Comparison of ENCODE assay signal across 23 cellular contexts in the genomic region with DNA sequence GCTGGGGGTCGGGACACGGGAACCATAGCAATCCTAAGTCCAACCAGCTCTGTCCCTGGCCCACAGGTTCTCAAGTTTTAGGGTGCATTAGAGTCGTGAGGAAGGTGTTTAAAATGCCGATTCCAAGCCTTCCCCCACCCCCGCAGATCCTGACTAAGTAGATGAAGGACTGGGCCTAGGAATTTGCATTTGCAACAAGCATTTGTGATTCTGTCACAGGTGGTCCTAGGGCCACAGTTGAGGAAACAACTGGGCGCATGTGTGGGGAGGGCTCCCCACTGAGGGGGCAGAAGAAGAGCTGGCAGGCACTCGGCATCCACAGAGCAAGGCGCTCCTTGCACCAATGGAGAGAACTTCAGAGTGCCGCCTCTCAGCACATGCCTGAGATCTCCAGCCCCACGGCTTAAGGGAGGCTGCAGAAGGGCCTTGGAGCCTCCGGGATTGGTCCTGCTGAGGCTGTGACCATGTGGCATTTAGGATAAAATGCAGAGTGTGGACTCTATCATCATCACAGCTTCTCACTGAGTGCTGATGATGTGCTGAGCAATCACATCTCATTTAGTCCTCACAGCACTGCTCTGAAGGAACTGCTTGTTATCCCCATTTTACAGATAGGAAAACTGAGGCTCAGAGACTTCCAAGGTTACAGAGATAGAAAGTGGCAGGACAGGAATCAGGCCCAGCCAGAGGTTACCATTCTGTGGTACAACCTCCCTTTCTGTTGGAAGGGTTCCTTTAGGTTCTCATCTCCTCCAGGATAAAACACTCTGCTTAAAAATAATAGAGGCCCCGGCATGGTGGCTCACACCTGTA.
"Had no signal": no experiment of that assay in that cellular context is flagged by ENCODE, and none has a peak within 500 bp of the region (broad histone marks: within the 10 kb centered on the region; RNA-seq: fewer than 3 reads in every experiment).

No MANE protein-coding gene starts in this region.

- H3K4me1 ChIP-seq: prostate gland, tibial artery had no signal

- H3K27me3 Mint-ChIP-seq: activated naive CD8-positive, alpha-beta T cell; effector memory CD8-positive, alpha-beta T cell; stimulated activated naive CD8-positive, alpha-beta T cell treated with anti-CD3 and anti-CD28 coated beads, Interleukin-15, amount 100 ng/mL, for 72 hours had no signal

- H3K4me3 Mint-ChIP-seq: activated naive CD8-positive, alpha-beta T cell; effector memory CD8-positive, alpha-beta T cell; natural killer cell; stimulated activated naive CD8-positive, alpha-beta T cell treated with anti-CD3 and anti-CD28 coated beads, Interleukin-15, amount 100 ng/mL, for 72 hours; T-helper 1 cell treated with Interleukin-12 subunit alpha and Interleukin-12 subunit beta and Interleukin-4 antibody, amounts not matched to agents 30 μg/mL and 1 μg/mL, for 36 hours had no signal

- ATAC-seq: effector memory CD8-positive, alpha-beta T cell; esophagus mucosa; natural killer cell had no signal

- H3K36me3 ChIP-seq: left ventricle myocardium inferior, prostate gland, tibial artery had no signal

- H3K27ac ChIP-seq: colonic mucosa, left ventricle myocardium inferior, prostate gland, tibial artery had no signal

- H3K9me3 ChIP-seq: colonic mucosa, left ventricle myocardium inferior, prostate gland, tibial artery had no signal

- H3K4me3 ChIP-seq: colonic mucosa, dorsolateral prefrontal cortex, left ventricle myocardium inferior, prostate gland, tibial artery had no signal

- H3K27ac Mint-ChIP-seq: activated naive CD8-positive, alpha-beta T cell; natural killer cell; stimulated activated naive CD8-positive, alpha-beta T cell treated with anti-CD3 and anti-CD28 coated beads, Interleukin-15, amount 100 ng/mL, for 72 hours; T-helper 1 cell treated with Interleukin-12 subunit alpha and Interleukin-12 subunit beta and Interleukin-4 antibody, amounts not matched to agents 30 μg/mL and 1 μg/mL, for 36 hours had no signal

- DNase-seq: activated CD4-positive, alpha-beta T cell treated with anti-CD3 and anti-CD28 coated beads, Interleukin-2, amount 50 U/mL, for 1 hour; activated CD4-positive, CD25-positive, alpha-beta regulatory T cell; activated CD8-positive, alpha-beta memory T cell treated with anti-CD3 and anti-CD28 coated beads for 24 hours; activated naive CD4-positive, alpha-beta T cell; amygdala; colonic mucosa; dorsolateral prefrontal cortex; effector memory CD8-positive, alpha-beta T cell; foreskin melanocyte; left ventricle myocardium inferior; midbrain; natural killer cell; stimulated activated CD4-positive, alpha-beta T cell treated with anti-CD3 and anti-CD28 coated beads, Interleukin-4, amount 100 ng/mL, for 4 hours; stimulated activated naive CD8-positive, alpha-beta T cell treated with anti-CD3 and anti-CD28 coated beads, Interleukin-15, amount 100 ng/mL, for 72 hours; T1000; tibial artery had no signal

- H3K36me3 Mint-ChIP-seq: natural killer cell had no signal

- FAIRE-seq: bronchial epithelial cell, endothelial cell of umbilical vein had no signal

- H3K9me3 Mint-ChIP-seq: activated T-helper 2 cell treated with anti-CD3 and anti-CD28 coated beads, Interferon-gamma antibody, Interleukin-2, Interleukin-4, amounts not matched to agents 10 μg/mL and 5 μg/mL and 100 μg/mL, durations not matched to agents 14 hours and 24 hours and 36 hours; effector memory CD8-positive, alpha-beta T cell; natural killer cell; stimulated activated naive CD8-positive, alpha-beta T cell treated with anti-CD3 and anti-CD28 coated beads, Interleukin-15, amount 100 ng/mL, for 72 hours; T-helper 1 cell treated with Interleukin-12 subunit alpha and Interleukin-12 subunit beta and Interleukin-4 antibody, amounts not matched to agents 30 μg/mL and 1 μg/mL, for 36 hours had no signal

- H3K27me3 ChIP-seq: colonic mucosa, dorsolateral prefrontal cortex had no signal
